21 cellular contexts compared by ENCODE assay signal in genomic region chr10:125136087-125136486, GRCh38. TPM values are rescaled to one million over a fixed set of nuclear protein-coding genes. Genes with fewer than 3 reads are reported as not detected.
DNase-seq lines count a peak whose midpoint lies in the region; ATAC-seq and TF ChIP-seq lines count a peak whose summit lies in the region.
"Had no signal": no experiment of that assay in that cellular context is flagged by ENCODE, and none has a peak within 500 bp of the region (broad histone marks: within the 10 kb centered on the region; RNA-seq: fewer than 3 reads in every experiment).

No MANE protein-coding gene starts in this region.

- H3K4me1 Mint-ChIP-seq in activated naive CD8-positive, alpha-beta T cell treated with anti-CD3 and anti-CD28 coated beads, Interleukin-2, amount 50 U/mL, for 24 hours = no peaks in the 10 kb centered on the region
- no peaks in the 10 kb centered on the region for H3K4me1 Mint-ChIP-seq in activated naive CD8-positive, alpha-beta T cell treated with anti-CD3 and anti-CD28 coated beads for 36 hours
- H3K4me1 Mint-ChIP-seq in chondrocyte (ENCODE audit: low read depth) = peaks cover 23% of the 10 kb centered on the region
- no peaks in the 10 kb centered on the region for H3K4me1 Mint-ChIP-seq in activated naive CD4-positive, alpha-beta T cell treated with anti-CD3 and anti-CD28 coated beads for 36 hours (ENCODE audit: low read depth)

- peak overlapping the region; percentile 16 for H3K9ac ChIP-seq in mucosa of stomach (ENCODE audit: low read length)
- H3K9ac ChIP-seq: SK-N-SH had no signal

- H3K9me3 Mint-ChIP-seq in activated naive CD8-positive, alpha-beta T cell treated with anti-CD3 and anti-CD28 coated beads, Interleukin-2, amount 50 U/mL, for 24 hours = no peaks in the 10 kb centered on the region
- no peaks in the 10 kb centered on the region for H3K9me3 Mint-ChIP-seq in activated naive CD8-positive, alpha-beta T cell treated with anti-CD3 and anti-CD28 coated beads for 36 hours
- peaks cover 7% of the 10 kb centered on the region for H3K9me3 Mint-ChIP-seq in chondrocyte (ENCODE audit: low read depth)
- no peaks in the 10 kb centered on the region for H3K9me3 Mint-ChIP-seq in activated naive CD4-positive, alpha-beta T cell treated with anti-CD3 and anti-CD28 coated beads for 36 hours

- H3K27ac Mint-ChIP-seq in activated naive CD8-positive, alpha-beta T cell treated with anti-CD3 and anti-CD28 coated beads, Interleukin-2, amount 50 U/mL, for 24 hours = no peak overlapping the region
- H3K27ac Mint-ChIP-seq in activated naive CD8-positive, alpha-beta T cell treated with anti-CD3 and anti-CD28 coated beads for 36 hours = no peak overlapping the region
- H3K27ac Mint-ChIP-seq in chondrocyte (ENCODE audit: unreplicated experiment) = no peak overlapping the region
- no peak overlapping the region for H3K27ac Mint-ChIP-seq in activated naive CD4-positive, alpha-beta T cell treated with anti-CD3 and anti-CD28 coated beads for 36 hours

- no peaks in the 10 kb centered on the region for H3K36me3 ChIP-seq in mucosa of stomach (ENCODE audit: control insufficient read depth, insufficient read depth, low read length)
- H3K36me3 ChIP-seq in upper lobe of right lung = peaks cover 22% of the 10 kb centered on the region

- no peak for DNase-seq in activated naive CD8-positive, alpha-beta T cell treated with anti-CD3 and anti-CD28 coated beads, Interleukin-2, amount 50 U/mL, for 24 hours
- DNase-seq in activated naive CD8-positive, alpha-beta T cell treated with anti-CD3 and anti-CD28 coated beads for 36 hours = no peak
- DNase-seq in chondrocyte (ENCODE audit: low spot score) = peak; percentile 57
- peak; percentile 55 for DNase-seq in upper lobe of right lung
- DNase-seq in activated naive CD4-positive, alpha-beta T cell treated with anti-CD3 and anti-CD28 coated beads for 36 hours = no peak
- DNase-seq in coronary artery (ENCODE audit: low spot score) = no peak
- DNase-seq: COR-L47, DMS153, EL, HCEC 1CT, KG1, NCI-H1092, NCI-H1694, NCI-H446, NCI-H748 treated with DMSO at 0.1 percent for 48 hours, PC-3, SK-N-SH had no signal

- H3K4me1 ChIP-seq in mucosa of stomach (ENCODE audit: control insufficient read depth, insufficient read depth, low read length) = peaks cover 42% of the 10 kb centered on the region
- peaks cover 18% of the 10 kb centered on the region for H3K4me1 ChIP-seq in upper lobe of right lung

- H3K27me3 ChIP-seq in mucosa of stomach (ENCODE audit: control insufficient read depth, insufficient read depth, low read length) (no peaks in the 10 kb centered on the region), upper lobe of right lung (no peaks in the 10 kb centered on the region)

- no peak overlapping the region for H3K27ac ChIP-seq in upper lobe of right lung
- H3K27ac ChIP-seq in coronary artery = no peak overlapping the region
- H3K27ac ChIP-seq: 22Rv1 had no signal

- peak; percentile 13 for ATAC-seq in activated naive CD8-positive, alpha-beta T cell treated with anti-CD3 and anti-CD28 coated beads, Interleukin-2, amount 50 U/mL, for 24 hours
- ATAC-seq in upper lobe of right lung (peak; percentile 14), HG03460 (IDR thresholded peaks at IDR 0.05; ENCODE audit: unreplicated experiment) (no peak)
- ATAC-seq: PC-3 had no signal

- no peak overlapping the region for H3K4me3 Mint-ChIP-seq in activated naive CD8-positive, alpha-beta T cell treated with anti-CD3 and anti-CD28 coated beads, Interleukin-2, amount 50 U/mL, for 24 hours
- H3K4me3 Mint-ChIP-seq in activated naive CD8-positive, alpha-beta T cell treated with anti-CD3 and anti-CD28 coated beads for 36 hours = no peak overlapping the region
- H3K4me3 Mint-ChIP-seq in chondrocyte (ENCODE audit: unreplicated experiment) = no peak overlapping the region
- H3K4me3 Mint-ChIP-seq in activated naive CD4-positive, alpha-beta T cell treated with anti-CD3 and anti-CD28 coated beads for 36 hours = no peak overlapping the region
- H3K4me3 Mint-ChIP-seq: CD14-positive monocyte had no signal

- H3K9me3 ChIP-seq in mucosa of stomach (ENCODE audit: control insufficient read depth, low read length) (no peaks in the 10 kb centered on the region), upper lobe of right lung (no peaks in the 10 kb centered on the region)
- H3K9me3 ChIP-seq: SK-N-SH had no signal

- H3K4me3 ChIP-seq in mucosa of stomach (ENCODE audit: low read length) (no peak overlapping the region), upper lobe of right lung (no peak overlapping the region), coronary artery (no peak overlapping the region)

- peaks cover 7% of the 10 kb centered on the region for H3K27me3 Mint-ChIP-seq in activated naive CD8-positive, alpha-beta T cell treated with anti-CD3 and anti-CD28 coated beads, Interleukin-2, amount 50 U/mL, for 24 hours
- H3K27me3 Mint-ChIP-seq in activated naive CD8-positive, alpha-beta T cell treated with anti-CD3 and anti-CD28 coated beads for 36 hours = peaks cover 9% of the 10 kb centered on the region
- no peaks in the 10 kb centered on the region for H3K27me3 Mint-ChIP-seq in chondrocyte (ENCODE audit: low read depth)
- H3K27me3 Mint-ChIP-seq in activated naive CD4-positive, alpha-beta T cell treated with anti-CD3 and anti-CD28 coated beads for 36 hours (ENCODE audit: low read depth) = no peaks in the 10 kb centered on the region

- no peak for TF ChIP-seq CTCF in chondrocyte (IDR thresholded peaks at IDR 0.05)
- TF ChIP-seq CTCF in upper lobe of right lung (IDR thresholded peaks at IDR 0.05) = no peak
- no peak for TF ChIP-seq CTCF in coronary artery (IDR thresholded peaks at IDR 0.05)

- no peaks in the 10 kb centered on the region for H3K36me3 Mint-ChIP-seq in activated naive CD8-positive, alpha-beta T cell treated with anti-CD3 and anti-CD28 coated beads, Interleukin-2, amount 50 U/mL, for 24 hours (ENCODE audit: low read depth)
- H3K36me3 Mint-ChIP-seq in activated naive CD8-positive, alpha-beta T cell treated with anti-CD3 and anti-CD28 coated beads for 36 hours = no peaks in the 10 kb centered on the region
- peaks cover 9% of the 10 kb centered on the region for H3K36me3 Mint-ChIP-seq in chondrocyte (ENCODE audit: low read depth)
- H3K36me3 Mint-ChIP-seq in activated naive CD4-positive, alpha-beta T cell treated with anti-CD3 and anti-CD28 coated beads for 36 hours (ENCODE audit: low read depth) = no peaks in the 10 kb centered on the region

- intact Hi-C loops in upper lobe of right lung (cut with DNase I) = no loop called here
- intact Hi-C loops in activated naive CD4-positive, alpha-beta T cell treated with anti-CD3 and anti-CD28 coated beads for 36 hours (cut with micrococcal nuclease) = no loop called here

- CTCF ChIA-PET in activated naive CD4-positive, alpha-beta T cell treated with anti-CD3 and anti-CD28 coated beads for 36 hours (lab: Charles Lee) = no interaction called here

RNA-seq across cellular contexts. Expression of gene CTBP2, which starts 24.3 kb away (rescaled TPM):
- total RNA-seq in activated naive CD8-positive, alpha-beta T cell treated with anti-CD3 and anti-CD28 coated beads for 36 hours = under 1 TPM in 1 of 2 experiments, not detected in 1; 0.25 TPM
- total RNA-seq in chondrocyte = 62.6 to 90.6 TPM (median 86.4 TPM) in 3 replicates
- total RNA-seq in upper lobe of right lung = 66.7 TPM
- under 1 TPM; 0.19 to 0.42 TPM for total RNA-seq in activated naive CD4-positive, alpha-beta T cell treated with anti-CD3 and anti-CD28 coated beads for 36 hours

Comparison
In these comparisons a context has a peak if more than half of its experiments do, and no peak if none do; other contexts are left out.
1. DNase-seq: peak in chondrocyte (single experiment) and upper lobe of right lung (single experiment); none in activated naive CD8-positive, alpha-beta T cell treated with anti-CD3 and anti-CD28 coated beads, Interleukin-2, amount 50 U/mL, for 24 hours (single experiment), activated naive CD8-positive, alpha-beta T cell treated with anti-CD3 and anti-CD28 coated beads for 36 hours (single experiment), activated naive CD4-positive, alpha-beta T cell treated with anti-CD3 and anti-CD28 coated beads for 36 hours (single experiment) and coronary artery (single experiment).
2. RNA of gene CTBP2, which starts 24.3 kb away (total RNA-seq): 62.6 to 90.6 TPM in chondrocyte and 66.7 TPM in upper lobe of right lung (single experiment); 0.19 to 0.42 TPM in activated naive CD4-positive, alpha-beta T cell treated with anti-CD3 and anti-CD28 coated beads for 36 hours and 0.25 TPM in activated naive CD8-positive, alpha-beta T cell treated with anti-CD3 and anti-CD28 coated beads for 36 hours; every median in the first group is over 10 times any median in the second.